20 cellular contexts compared by ENCODE assay signal in genomic region chr2:152507941-152508340, GRCh38.
DNase-seq lines count a peak whose midpoint lies in the region; ATAC-seq, FAIRE-seq and TF ChIP-seq lines count a peak whose summit lies in the region.
"Had no signal": no experiment of that assay in that cellular context is flagged by ENCODE, and none has a peak within 500 bp of the region (broad histone marks: within the 10 kb centered on the region; RNA-seq: fewer than 3 reads in every experiment).

No MANE protein-coding gene starts in this region.

- no peak overlapping the region for H3K4me3 Mint-ChIP-seq in neural crest cell
- H3K4me3 Mint-ChIP-seq: CD4-positive, alpha-beta memory T cell had no signal

- CTCF ChIA-PET in A549 (lab: Yijun Ruan, JAX) (no interaction called here), IMR-90 (lab: Yijun Ruan, JAX) (no interaction called here), mammary epithelial cell (lab: Charles Lee; ENCODE audit: low non-redundant PET) (no interaction called here)

- H3K18ac ChIP-seq in IMR-90 (ENCODE audit: low read depth, low read length): peak overlapping the region; percentile 12; the same call in 1 of the 2 replicates

- H3K4me3 ChIP-seq in A549 (no peak overlapping the region), IMR-90 (ENCODE audit: insufficient read depth, low read depth, low read length) (no peak overlapping the region), mammary epithelial cell (replicated peaks in 1 of 3; ENCODE audit: insufficient read depth in 1 of 3, low read depth in 2 of 3, low read length in 3 of 3) (no peak overlapping the region)

- H3K9ac ChIP-seq in IMR-90 (ENCODE audit: low read depth, low read length) (no peak overlapping the region), mammary epithelial cell (ENCODE audit: insufficient read depth, low read length) (no peak overlapping the region)

- in situ Hi-C loops in IMR-90 (cut with MboI; ENCODE audit: low sequenced_read_pairs) (no loop called here), mammary epithelial cell (cut with MboI; ENCODE audit: low sequenced_read_pairs in 2 of 2) (no loop called here)

- dilution Hi-C loops in IMR-90 (cut with HindIII; ENCODE audit: low sequenced_read_pairs, unreplicated experiment) (no loop called here), mammary epithelial cell (cut with HindIII; ENCODE audit: low sequenced_read_pairs) (no loop called here)

- WGBS in A549 (ENCODE audit: missing lambda C conversion rate): 82% methylated on average over 5 of the region's 5 CpGs
- WGBS in IMR-90 (ENCODE audit: extremely low coverage in 2 of 2, insufficient read length in 1 of 2), 2 experiments: no CpG with 5 or more reads among the region's 5 CpGs
- WGBS in mammary epithelial cell (ENCODE audit: low coverage, missing lambda C conversion rate): 82% methylated on average over 4 of the region's 5 CpGs

- no TSS peak for BruUV-seq in IMR-90 (replicated peaks; lab: Mats Ljungman, UMichigan)
- no TSS peak for BruUV-seq in mammary epithelial cell (replicated peaks; lab: Mats Ljungman, UMichigan)

- 0 out of 2 replicates have a peak overlapping the region, but pooled peaks have one; percentile 27 for H2BK120ac ChIP-seq in IMR-90 (ENCODE audit: low read depth, low read length)

- H3K27ac Mint-ChIP-seq in neural crest cell (ENCODE audit: unreplicated experiment): peak overlapping the region; percentile 7
- H3K27ac Mint-ChIP-seq: CD4-positive, alpha-beta memory T cell had no signal

- H3K36me3 Mint-ChIP-seq in neural crest cell (ENCODE audit: low read depth): peaks cover 6% of the 10 kb centered on the region
- H3K36me3 Mint-ChIP-seq: CD4-positive, alpha-beta memory T cell had no signal

- H3K56ac ChIP-seq in IMR-90 (ENCODE audit: extremely low read depth, insufficient read depth, low read length): no peak overlapping the region

- H3K9me1 ChIP-seq in IMR-90 (ENCODE audit: insufficient read depth, low read length): peaks cover 7% of the 10 kb centered on the region; the same call in 1 of the 2 replicates

- peaks cover 88% of the 10 kb centered on the region for H3K79me2 ChIP-seq in mammary epithelial cell (ENCODE audit: insufficient read depth, low read length)

- TF ChIP-seq RAD21 in A549 (conservative IDR thresholded peaks at IDR 0.05 in 1 of 2, IDR thresholded peaks at IDR 0.05 in 1 of 2): no peak
- no peak for TF ChIP-seq RAD21 in IMR-90 (IDR thresholded peaks at IDR 0.05; ENCODE audit: low read length)

- H3K27me3 ChIP-seq in IMR-90 (ENCODE audit: control insufficient read depth, insufficient read depth, low read length): no peaks in the 10 kb centered on the region
- H3K27me3 ChIP-seq in mammary epithelial cell (ENCODE audit: insufficient read depth, low read length): no peaks in the 10 kb centered on the region
- H3K27me3 ChIP-seq: BE2C had no signal

- no peak for FAIRE-seq in A549 (lab: Jason Lieb, UNC)
- FAIRE-seq: GM12892, H1, HepG2 had no signal

- H3K4me1 Mint-ChIP-seq in neural crest cell: peaks cover 50% of the 10 kb centered on the region
- H3K4me1 Mint-ChIP-seq: CD4-positive, alpha-beta memory T cell had no signal

- POLR2A ChIA-PET in A549 (lab: Yijun Ruan, JAX): no interaction called here
- POLR2A ChIA-PET in IMR-90 (lab: Charles Lee; ENCODE audit: unreplicated experiment): no interaction called here

- H2AK9ac ChIP-seq in IMR-90 (replicated peaks; ENCODE audit: low read depth, low read length, poor library complexity): no peak overlapping the region

- H3K27ac ChIP-seq in A549 (peak overlapping the region; percentile 90 to 92), IMR-90 (ENCODE audit: insufficient read depth, low read length) (no peak overlapping the region), mammary epithelial cell (ENCODE audit: insufficient read depth, low read depth, low read length) (no peak overlapping the region)
- H3K27ac ChIP-seq: RWPE1 had no signal

- H3K9me3 ChIP-seq in A549 (no peaks in the 10 kb centered on the region), IMR-90 (ENCODE audit: control insufficient read depth, insufficient read depth, low read length) (no peaks in the 10 kb centered on the region), mammary epithelial cell (replicated peaks; ENCODE audit: insufficient read depth, low read length) (no peaks in the 10 kb centered on the region)
- H3K9me3 ChIP-seq: BE2C had no signal

- no peak for TF ChIP-seq CTCF in A549 (IDR thresholded peaks at IDR 0.05)
- TF ChIP-seq CTCF in IMR-90 (conservative IDR thresholded peaks at IDR 0.05; ENCODE audit: low read depth, low read length): no peak
- no peak for TF ChIP-seq CTCF in mammary epithelial cell (conservative IDR thresholded peaks at IDR 0.05 in 1 of 2, IDR thresholded peaks at IDR 0.05 in 1 of 2; ENCODE audit: extremely low read depth in 1 of 2, insufficient read depth in 1 of 2, low read depth in 1 of 2, low read length in 2 of 2)
- no peak for TF ChIP-seq CTCF in neural crest cell (conservative IDR thresholded peaks at IDR 0.05)

- H3K9me3 Mint-ChIP-seq in neural crest cell: peaks cover 8% of the 10 kb centered on the region

- no peak overlapping the region for H2BK5ac ChIP-seq in IMR-90 (ENCODE audit: low read depth, low read length, poor library complexity, severe bottlenecking)

- TF ChIP-seq POLR2A in A549 (IDR thresholded peaks at IDR 0.05; ENCODE audit: low read length): no peak
- TF ChIP-seq POLR2A in IMR-90 (IDR thresholded peaks at IDR 0.05; ENCODE audit: low read depth, low read length): no peak

- H2AFZ ChIP-seq in IMR-90 (replicated peaks; ENCODE audit: low read length, poor library complexity) (no peak overlapping the region), mammary epithelial cell (ENCODE audit: low read depth, low read length) (no peak overlapping the region)

- peak overlapping the region; percentile 81 for H3K4me2 ChIP-seq in A549
- no peak overlapping the region for H3K4me2 ChIP-seq in IMR-90 (ENCODE audit: low read depth, low read length)
- H3K4me2 ChIP-seq in mammary epithelial cell (ENCODE audit: insufficient read depth, low read depth, low read length): peak overlapping the region; percentile 43

- H3K27me3 Mint-ChIP-seq in neural crest cell (ENCODE audit: low read depth): no peaks in the 10 kb centered on the region

- H4K8ac ChIP-seq in IMR-90 (ENCODE audit: low read depth in 2 of 2, low read length in 2 of 2): no peak overlapping the region

- peak overlapping the region; percentile 37; the same call in 1 of the 2 replicates for H2AK5ac ChIP-seq in IMR-90 (ENCODE audit: low read depth, low read length)

- peaks cover 74% of the 10 kb centered on the region for H3K4me1 ChIP-seq in A549
- peaks cover 19% of the 10 kb centered on the region for H3K4me1 ChIP-seq in IMR-90 (ENCODE audit: control insufficient read depth, insufficient read depth, low read length)
- H3K4me1 ChIP-seq in mammary epithelial cell (ENCODE audit: insufficient read depth, low read length): peaks cover 46% of the 10 kb centered on the region
- H3K4me1 ChIP-seq: BE2C had no signal

- no peaks in the 10 kb centered on the region for H3K36me3 ChIP-seq in IMR-90 (ENCODE audit: control insufficient read depth, insufficient read depth, low read length)
- no peaks in the 10 kb centered on the region for H3K36me3 ChIP-seq in mammary epithelial cell (ENCODE audit: insufficient read depth, low read length)
- H3K36me3 ChIP-seq: BE2C had no signal

- DNase-seq in A549 (ENCODE audit: low read depth in 1 of 2, low spot score in 1 of 2) (no peak), IMR-90 (no peak), mammary epithelial cell (no peak), neural crest cell (ENCODE audit: low read depth, low spot score) (no peak), left ventricle myocardium superior (no peak), NCI-H2107 (lab: John Stamatoyannopoulos, UW) (no peak), cerebellar cortex (ENCODE audit: low spot score) (no peak)
- DNase-seq: 8988T; BE2C; CD4-positive, alpha-beta memory T cell; KG1; NCI-H1417 treated with DMSO at 0.1 percent for 48 hours; NCI-H187 treated with DMSO at 0.1 percent for 48 hours; NCI-H524 treated with DMSO at 0.1 percent for 48 hours had no signal

- H3K4ac ChIP-seq in IMR-90 (ENCODE audit: low read depth, low read length): no peak overlapping the region

- H3K79me1 ChIP-seq in IMR-90 (ENCODE audit: low read depth in 1 of 2, low read length in 2 of 2): peaks cover 19 to 47% of the 10 kb centered on the region in 2 experiments; a peak in 3 of 4 replicates

- intact Hi-C loops in IMR-90 (cut with micrococcal nuclease) (no loop called here), mammary epithelial cell (cut with micrococcal nuclease) (loop anchor here (5.0 kb wide), 1 partner anchor 61 kb away; no protein-coding TSS in a partner anchor), left ventricle myocardium superior (cut with micrococcal nuclease) (no loop called here)

- H4K20me1 ChIP-seq in IMR-90 (ENCODE audit: insufficient read depth, low read length) (0 out of 2 replicates have a peak, but pooled peaks cover 4% of the 10 kb centered on the region), mammary epithelial cell (ENCODE audit: insufficient read depth, low read length) (no peaks in the 10 kb centered on the region)

- H2BK15ac ChIP-seq in IMR-90 (ENCODE audit: low read depth, low read length): no peak overlapping the region

- H4K91ac ChIP-seq in IMR-90 (ENCODE audit: insufficient read depth, low read depth, low read length): no peak overlapping the region

- TF ChIP-seq EP300 in A549 (IDR thresholded peaks at IDR 0.05): no peak

- no peak overlapping the region for H2BK20ac ChIP-seq in IMR-90 (ENCODE audit: low read depth, low read length)

- no peak overlapping the region for H3K23ac ChIP-seq in IMR-90 (ENCODE audit: low read depth, low read length)

- H4K5ac ChIP-seq in IMR-90 (ENCODE audit: low read depth, low read length): no peak overlapping the region

- no peak for ATAC-seq in A549
- no peak for ATAC-seq in IMR-90 (ENCODE audit: low read depth)
- no peak for ATAC-seq in left ventricle myocardium superior
- no peak for ATAC-seq in GM19035 (IDR thresholded peaks at IDR 0.05; ENCODE audit: unreplicated experiment)
- ATAC-seq: PC-3 had no signal

- H3K14ac ChIP-seq in IMR-90 (replicated peaks; ENCODE audit: low read depth, low read length): no peak overlapping the region; the same call in 1 of the 2 replicates

TF ChIP-seq in A549, 52 proteins besides CTCF, POLR2A, EP300 and RAD21:
- TF ChIP-seq FOSB (CRISPR knock-in tag; IDR thresholded peaks at IDR 0.05): no peak
- peak in 1 of 2 experiments; percentile 49; a peak in 1 of 4 replicates for TF ChIP-seq CEBPB (IDR thresholded peaks at IDR 0.05)

TF ChIP-seq in IMR-90, 13 proteins besides CTCF, POLR2A, EP300 and RAD21:
- 0 out of 2 replicates have a peak, but pooled peaks have one; percentile 22 for TF ChIP-seq CEBPB (IDR thresholded peaks at IDR 0.05; ENCODE audit: low read depth, low read length)
- no peak for TF ChIP-seq MAZ (IDR thresholded peaks at IDR 0.05; ENCODE audit: borderline replicate concordance, low read depth, low read length)

Comparison
In these comparisons a context has a peak if more than half of its experiments do, and no peak if none do; other contexts are left out.
1. H3K27ac ChIP-seq: peak in A549 (2 of 2); none in IMR-90 (single experiment) and mammary epithelial cell (single experiment).